In genomic region chr7:75180172-75180849, GRCh38 we compare ENCODE assay signal across 8 cellular contexts.
DNase-seq lines count a peak whose midpoint lies in the region; ATAC-seq and TF ChIP-seq lines count a peak whose summit lies in the region.
"Not testable (repeated sequence)": the region's sequence is repeated elsewhere in the genome, so short reads cannot be mapped to it uniquely, and the experiment has no call there.

No MANE protein-coding gene starts in this region.

- not testable (repeated sequence) for BruUV-seq in Panc1 (replicated peaks; lab: Mats Ljungman, UMichigan)

- not testable (repeated sequence) for H3K27me3 Mint-ChIP-seq in CD4-positive, CD25-positive, alpha-beta regulatory T cell; activated CD8-positive, alpha-beta T cell treated with anti-CD3 and anti-CD28 coated beads, Interleukin-2, amount 10 ng/mL, durations not matched to agents 7 days and 5 days (ENCODE audit: low read depth); central memory CD8-positive, alpha-beta T cell; naive B cell

- not testable (repeated sequence) for H3K9me3 ChIP-seq in CD4-positive, CD25-positive, alpha-beta regulatory T cell (ENCODE audit: control insufficient read depth in 2 of 2, low read length in 2 of 2); Panc1 (ENCODE audit: control insufficient read depth, insufficient read depth, low read depth, low read length); right cardiac atrium (ENCODE audit: control insufficient read depth, low read length)

- H3K4me1 ChIP-seq in CD4-positive, CD25-positive, alpha-beta regulatory T cell (ENCODE audit: control insufficient read depth, insufficient read depth, low read length, poor library complexity, severe bottlenecking); Panc1 (ENCODE audit: control insufficient read depth, insufficient read depth, low read length); right cardiac atrium (ENCODE audit: control insufficient read depth, insufficient read depth, low read length): not testable (repeated sequence)

- H3K36me3 ChIP-seq in CD4-positive, CD25-positive, alpha-beta regulatory T cell (ENCODE audit: control insufficient read depth, insufficient read depth, low read length); Panc1 (ENCODE audit: control insufficient read depth, insufficient read depth, low read length): not testable (repeated sequence)

- H3K36me3 Mint-ChIP-seq in CD4-positive, CD25-positive, alpha-beta regulatory T cell; activated CD8-positive, alpha-beta T cell treated with anti-CD3 and anti-CD28 coated beads, Interleukin-2, amount 10 ng/mL, durations not matched to agents 7 days and 5 days (ENCODE audit: low read depth); central memory CD8-positive, alpha-beta T cell (ENCODE audit: insufficient read depth); naive B cell; stimulated activated effector memory CD8-positive, alpha-beta T cell treated with anti-CD3 and anti-CD28 coated beads, Interleukin-12 subunit alpha, Interleukin-12 subunit beta, amount 100 ng/mL, for 72 hours: not testable (repeated sequence)

- not testable (repeated sequence) for H3K4me3 Mint-ChIP-seq in CD4-positive, CD25-positive, alpha-beta regulatory T cell; activated CD8-positive, alpha-beta T cell treated with anti-CD3 and anti-CD28 coated beads, Interleukin-2, amount 10 ng/mL, durations not matched to agents 7 days and 5 days; central memory CD8-positive, alpha-beta T cell; naive B cell; stimulated activated effector memory CD8-positive, alpha-beta T cell treated with anti-CD3 and anti-CD28 coated beads, Interleukin-12 subunit alpha, Interleukin-12 subunit beta, amount 100 ng/mL, for 72 hours

- ATAC-seq in CD4-positive, CD25-positive, alpha-beta regulatory T cell (ENCODE audit: low read depth in 2 of 2), result peak; percentile 71 to 82
- peak; percentile 31 for ATAC-seq in GM21576 (IDR thresholded peaks at IDR 0.05; ENCODE audit: unreplicated experiment)
- ATAC-seq in Panc1, result 0 out of 2 replicates have a peak, but pooled peaks have one; percentile 23
- peak; percentile 80 for ATAC-seq in activated CD8-positive, alpha-beta T cell treated with anti-CD3 and anti-CD28 coated beads, Interleukin-2, amount 10 ng/mL, durations not matched to agents 7 days and 5 days
- peak; percentile 86 for ATAC-seq in central memory CD8-positive, alpha-beta T cell (replicated peaks; ENCODE audit: extremely low read depth, poor library complexity, severe bottlenecking)
- ATAC-seq in right cardiac atrium, result peak; percentile 50 to 64
- peak; percentile 68 to 70 for ATAC-seq in naive B cell (ENCODE audit: low read depth in 2 of 2)
- peak; percentile 67 for ATAC-seq in stimulated activated effector memory CD8-positive, alpha-beta T cell treated with anti-CD3 and anti-CD28 coated beads, Interleukin-12 subunit alpha, Interleukin-12 subunit beta, amount 100 ng/mL, for 72 hours

- POLR2A ChIA-PET in Panc1 (lab: Charles Lee); activated CD8-positive, alpha-beta T cell treated with anti-CD3 and anti-CD28 coated beads, Interleukin-2, amount 10 ng/mL, durations not matched to agents 7 days and 5 days (lab: Charles Lee): not testable (repeated sequence)

- no CpG with 5 or more reads among the region's 15 CpGs for WGBS in right cardiac atrium

- H3K27me3 ChIP-seq in CD4-positive, CD25-positive, alpha-beta regulatory T cell (ENCODE audit: control insufficient read depth, insufficient read depth, low read length); Panc1 (ENCODE audit: control insufficient read depth, insufficient read depth, low read length); right cardiac atrium (ENCODE audit: control insufficient read depth, insufficient read depth): not testable (repeated sequence)

- H3K4me3 ChIP-seq in CD4-positive, CD25-positive, alpha-beta regulatory T cell (ENCODE audit: low read depth, low read length); Panc1 (ENCODE audit: low read depth in 2 of 2, low read length in 2 of 2); right cardiac atrium (ENCODE audit: low read length): not testable (repeated sequence)

- H3K4me1 Mint-ChIP-seq in CD4-positive, CD25-positive, alpha-beta regulatory T cell; activated CD8-positive, alpha-beta T cell treated with anti-CD3 and anti-CD28 coated beads, Interleukin-2, amount 10 ng/mL, durations not matched to agents 7 days and 5 days (ENCODE audit: low read depth); central memory CD8-positive, alpha-beta T cell; naive B cell; stimulated activated effector memory CD8-positive, alpha-beta T cell treated with anti-CD3 and anti-CD28 coated beads, Interleukin-12 subunit alpha, Interleukin-12 subunit beta, amount 100 ng/mL, for 72 hours: not testable (repeated sequence)

- intact Hi-C loops in Panc1 (cut with micrococcal nuclease; ENCODE audit: unreplicated experiment); right cardiac atrium (cut with DNase I): not testable (repeated sequence)

- DNase-seq in CD4-positive, CD25-positive, alpha-beta regulatory T cell; Panc1 (ENCODE audit: low read depth, low spot score); activated CD8-positive, alpha-beta T cell treated with anti-CD3 and anti-CD28 coated beads, Interleukin-2, amount 10 ng/mL, durations not matched to agents 7 days and 5 days; central memory CD8-positive, alpha-beta T cell (ENCODE audit: low spot score in 2 of 2); right cardiac atrium; naive B cell; stimulated activated effector memory CD8-positive, alpha-beta T cell treated with anti-CD3 and anti-CD28 coated beads, Interleukin-12 subunit alpha, Interleukin-12 subunit beta, amount 100 ng/mL, for 72 hours (ENCODE audit: low spot score in 2 of 2): not testable (repeated sequence)

- H3K27ac Mint-ChIP-seq in CD4-positive, CD25-positive, alpha-beta regulatory T cell; activated CD8-positive, alpha-beta T cell treated with anti-CD3 and anti-CD28 coated beads, Interleukin-2, amount 10 ng/mL, durations not matched to agents 7 days and 5 days; central memory CD8-positive, alpha-beta T cell (ENCODE audit: low read depth); naive B cell; stimulated activated effector memory CD8-positive, alpha-beta T cell treated with anti-CD3 and anti-CD28 coated beads, Interleukin-12 subunit alpha, Interleukin-12 subunit beta, amount 100 ng/mL, for 72 hours: not testable (repeated sequence)

- H3K27ac ChIP-seq in CD4-positive, CD25-positive, alpha-beta regulatory T cell (ENCODE audit: insufficient read depth, low read length, poor library complexity, severe bottlenecking); Panc1 (ENCODE audit: low read length); right cardiac atrium (ENCODE audit: low read length): not testable (repeated sequence)

- not testable (repeated sequence) for H3K9me3 Mint-ChIP-seq in CD4-positive, CD25-positive, alpha-beta regulatory T cell; activated CD8-positive, alpha-beta T cell treated with anti-CD3 and anti-CD28 coated beads, Interleukin-2, amount 10 ng/mL, durations not matched to agents 7 days and 5 days (ENCODE audit: insufficient read depth); central memory CD8-positive, alpha-beta T cell; naive B cell; stimulated activated effector memory CD8-positive, alpha-beta T cell treated with anti-CD3 and anti-CD28 coated beads, Interleukin-12 subunit alpha, Interleukin-12 subunit beta, amount 100 ng/mL, for 72 hours

- TF ChIP-seq CTCF in Panc1 (IDR thresholded peaks at IDR 0.05), result not testable (repeated sequence)

- in situ Hi-C loops in Panc1 (cut with HindIII; ENCODE audit: low pct_unique_long_range_greater_than_20kb, low sequenced_read_pairs), result not testable (repeated sequence)

- CTCF ChIA-PET in Panc1 (lab: Charles Lee); activated CD8-positive, alpha-beta T cell treated with anti-CD3 and anti-CD28 coated beads, Interleukin-2, amount 10 ng/mL, durations not matched to agents 7 days and 5 days (lab: Charles Lee): not testable (repeated sequence)

Comparison
In these comparisons a context has a peak if more than half of its experiments do, and no peak if none do; other contexts are left out.
1. ATAC-seq: peak in every context shown above with its lines; median percentile 86 in central memory CD8-positive, alpha-beta T cell; 80 in activated CD8-positive, alpha-beta T cell treated with anti-CD3 and anti-CD28 coated beads, Interleukin-2, amount 10 ng/mL, durations not matched to agents 7 days and 5 days; 76 in CD4-positive, CD25-positive, alpha-beta regulatory T cell; 69 in naive B cell; 67 in stimulated activated effector memory CD8-positive, alpha-beta T cell treated with anti-CD3 and anti-CD28 coated beads, Interleukin-12 subunit alpha, Interleukin-12 subunit beta, amount 100 ng/mL, for 72 hours; 57 in right cardiac atrium; 31 in GM21576; 23 in Panc1.